In the genomic region with DNA sequence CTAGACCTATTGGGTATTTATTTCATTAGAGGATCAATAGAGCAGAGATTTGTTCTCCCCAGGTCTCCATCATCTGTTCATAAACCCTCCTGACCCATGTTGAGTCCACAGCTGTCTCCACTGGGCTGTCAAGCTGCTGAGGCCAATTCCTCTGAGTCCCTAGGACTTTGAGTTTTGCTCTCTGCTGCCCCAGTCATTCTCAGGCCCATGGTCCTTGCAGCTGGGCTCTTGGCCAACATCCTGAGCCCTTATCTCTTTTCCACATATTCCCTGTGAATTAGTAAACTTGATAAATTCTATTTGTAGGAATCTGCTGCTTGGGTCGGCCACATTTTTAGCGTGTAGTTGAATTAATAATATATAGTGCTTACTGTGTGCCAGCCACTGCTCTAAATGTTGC, we compare ENCODE assay signal across 22 cellular contexts. TPM values are rescaled to one million over a fixed set of nuclear protein-coding genes. Genes with fewer than 3 reads are reported as not detected.
A peak's percentile ranks its signal among the peaks of the same experiment; 100 is the strongest.
DNase-seq lines count a peak whose midpoint lies in the region; ATAC-seq and TF ChIP-seq lines count a peak whose summit lies in the region.
"Had no signal": no experiment of that assay in that cellular context is flagged by ENCODE, and none has a peak within 500 bp of the region (broad histone marks: within the 10 kb centered on the region; RNA-seq: fewer than 3 reads in every experiment).

No MANE protein-coding gene starts in this region.

- no peak overlapping the region for H3K4me3 Mint-ChIP-seq in chondrocyte (ENCODE audit: unreplicated experiment)
- no peak overlapping the region for H3K4me3 Mint-ChIP-seq in osteocyte (ENCODE audit: unreplicated experiment)
- H3K4me3 Mint-ChIP-seq: GM23338, T-cell had no signal

- H3K36me3 Mint-ChIP-seq in chondrocyte (ENCODE audit: low read depth) (peaks cover 12% of the 10 kb centered on the region), osteocyte (ENCODE audit: unreplicated experiment) (peaks cover 36% of the 10 kb centered on the region)

- no peaks in the 10 kb centered on the region for H3K27me3 ChIP-seq in tibial artery

- H3K27me3 Mint-ChIP-seq in chondrocyte (ENCODE audit: low read depth) (no peaks in the 10 kb centered on the region), osteocyte (ENCODE audit: unreplicated experiment) (no peaks in the 10 kb centered on the region)

- H3K4me1 Mint-ChIP-seq in chondrocyte (ENCODE audit: low read depth) (peaks cover 74% of the 10 kb centered on the region), osteocyte (ENCODE audit: unreplicated experiment) (peaks cover 71% of the 10 kb centered on the region)
- H3K4me1 Mint-ChIP-seq: GM23338 had no signal

- no peak for DNase-seq in chondrocyte (ENCODE audit: low spot score)
- DNase-seq in Right ventricle myocardium superior: no peak
- no peak for DNase-seq in osteocyte (ENCODE audit: extremely low spot score, unreplicated experiment)
- no peak for DNase-seq in tibial artery
- DNase-seq in NCI-H2029 treated with DMSO at 0.1 percent for 48 hours (lab: John Stamatoyannopoulos, UW): no peak
- no peak for DNase-seq in NCI-H69 (lab: John Stamatoyannopoulos, UW)
- DNase-seq in activated gamma-delta T cell (lab: John Stamatoyannopoulos, UW): no peak
- DNase-seq: activated CD4-positive, CD25-positive, alpha-beta regulatory T cell treated with anti-CD3 and anti-CD28 coated beads, Interleukin-2, amount 50 U/mL, for 72 hours; activated T-cell treated with anti-CD3 and anti-CD28 coated beads, Interleukin-2, amount 50 U/mL, for 1 hour; KBM-7; lower lobe of right lung; NCI-H146; NCI-H510A treated with DMSO at 0.1 percent for 48 hours; stimulated activated CD4-positive, alpha-beta T cell treated with anti-CD3 and anti-CD28 coated beads, Interleukin-2, amount 100 ng/mL, for 24 hours; T-cell had no signal

- H3K36me3 ChIP-seq in tibial artery: no peaks in the 10 kb centered on the region
- H3K36me3 ChIP-seq: breast epithelium, lower lobe of right lung had no signal

- peak; percentile 21 for ATAC-seq in Right ventricle myocardium superior (ENCODE audit: poor library complexity)
- ATAC-seq: GM12878, GM23338, Panc1, T-cell had no signal

- H3K27ac Mint-ChIP-seq in chondrocyte (ENCODE audit: unreplicated experiment): peak overlapping the region; percentile 50
- peak overlapping the region; percentile 54 for H3K27ac Mint-ChIP-seq in osteocyte (ENCODE audit: unreplicated experiment)
- H3K27ac Mint-ChIP-seq: GM23338, T-cell had no signal

- intact Hi-C loops in Right ventricle myocardium superior (cut with DNase I) (no loop called here), tibial artery (cut with DNase I; ENCODE audit: low total_unique reads) (no loop called here)

- H3K27ac ChIP-seq in tibial artery: peak overlapping the region; percentile 37 to 81
- H3K27ac ChIP-seq: breast epithelium, C4-2B, lower lobe of right lung, parathyroid adenoma had no signal

- H3K9me3 ChIP-seq in tibial artery: no peaks in the 10 kb centered on the region
- H3K9me3 ChIP-seq: breast epithelium, lower lobe of right lung had no signal

- H3K4me1 ChIP-seq in tibial artery: peaks cover 0 to 98% (median 21%) of the 10 kb centered on the region in 4 donors
- H3K4me1 ChIP-seq: breast epithelium had no signal

- H3K9me3 Mint-ChIP-seq in chondrocyte (ENCODE audit: low read depth) (peaks cover 4% of the 10 kb centered on the region), osteocyte (ENCODE audit: unreplicated experiment) (peaks cover 13% of the 10 kb centered on the region)
- H3K9me3 Mint-ChIP-seq: GM23338, T-cell had no signal

- TF ChIP-seq CTCF in chondrocyte (IDR thresholded peaks at IDR 0.05): no peak
- no peak for TF ChIP-seq CTCF in osteocyte (IDR thresholded peaks at IDR 0.05)
- TF ChIP-seq CTCF in tibial artery (IDR thresholded peaks at IDR 0.05): no peak

- no peak overlapping the region for H3K4me3 ChIP-seq in tibial artery
- H3K4me3 ChIP-seq: breast epithelium, GM12878, GM23338, lower lobe of right lung, smooth muscle cell had no signal

RNA-seq across cellular contexts. Expression of a gene that starts 41.9 kb away (rescaled TPM):
- total RNA-seq in chondrocyte: 744 to 1,032 TPM (median 1,007 TPM) in 3 replicates
- 808 TPM for total RNA-seq in Right ventricle myocardium superior
- 1,613 and 1,725 TPM in 2 replicates for total RNA-seq in osteocyte
